Comparison of ENCODE assay signal across 14 cellular contexts in the genomic region with DNA sequence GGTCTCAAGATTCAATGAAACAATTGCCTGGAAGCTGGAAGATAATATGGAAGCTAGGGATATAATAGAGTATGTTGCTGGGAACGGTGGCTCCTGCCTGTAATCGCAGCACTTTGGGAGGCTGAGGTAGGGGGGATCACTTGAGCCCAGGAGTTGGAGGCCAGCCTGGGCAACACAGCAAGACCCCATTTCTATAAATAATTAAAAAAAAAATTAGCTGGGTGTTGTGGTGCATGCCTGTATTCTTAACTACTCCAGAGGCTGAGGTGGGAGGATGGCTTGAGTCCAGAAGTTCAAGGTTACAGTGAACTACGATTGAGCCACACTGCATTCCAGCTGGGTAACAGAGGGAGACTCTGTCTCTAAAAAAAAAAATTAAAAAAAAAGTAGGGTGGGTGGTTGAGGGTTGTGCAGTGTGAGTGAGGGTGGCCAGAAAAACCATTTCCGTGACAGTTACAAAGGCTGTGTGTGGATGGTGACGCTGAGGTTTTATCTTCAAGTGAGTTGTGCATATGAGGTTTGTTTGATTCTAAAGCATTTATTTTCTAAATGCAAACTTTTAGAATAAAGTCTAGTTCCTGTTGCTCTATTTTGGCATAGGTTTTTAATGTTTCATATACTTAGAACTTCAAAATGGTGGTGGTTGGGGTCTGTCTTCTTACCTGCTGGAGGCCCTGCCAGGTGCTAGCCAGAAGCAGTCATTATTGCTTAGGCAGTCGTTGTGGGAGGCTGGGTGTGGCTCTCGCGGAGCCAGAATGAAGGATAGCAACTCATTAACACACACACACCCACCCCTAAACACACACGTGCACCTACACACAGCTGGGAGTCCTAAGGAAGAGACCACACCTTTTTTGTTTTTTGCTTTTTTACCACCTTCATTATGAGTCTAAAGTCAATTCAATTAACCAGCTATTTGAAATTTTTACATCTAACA. TPM values are rescaled to one million over a fixed set of nuclear protein-coding genes. Genes with fewer than 3 reads are reported as not detected.
A peak's percentile ranks its signal among the peaks of the same experiment; 100 is the strongest.
DNase-seq lines count a peak whose midpoint lies in the region; ATAC-seq and TF ChIP-seq lines count a peak whose summit lies in the region.
"Had no signal": no experiment of that assay in that cellular context is flagged by ENCODE, and none has a peak within 500 bp of the region (broad histone marks: within the 10 kb centered on the region; RNA-seq: fewer than 3 reads in every experiment).

No MANE protein-coding gene starts in this region.

- CTCF ChIA-PET in CD8-positive, alpha-beta T cell (lab: Charles Lee), result interaction anchor here (1.0 to 1.9 kb wide), 6 partner anchors 18 to 254 kb away, joined by 3 to 6 read pairs (median 4); no protein-coding TSS in a partner anchor

- no peaks in the 10 kb centered on the region for H3K36me3 ChIP-seq in CD8-positive, alpha-beta T cell (ENCODE audit: insufficient read depth, low read length)
- H3K36me3 ChIP-seq in ovary, result no peaks in the 10 kb centered on the region

- no peaks in the 10 kb centered on the region for H3K27me3 ChIP-seq in CD8-positive, alpha-beta T cell (ENCODE audit: insufficient read depth, low read length)
- H3K27me3 ChIP-seq in foreskin keratinocyte, result no peaks in the 10 kb centered on the region
- no peaks in the 10 kb centered on the region for H3K27me3 ChIP-seq in ovary

- peak overlapping the region; percentile 29 for H3K27ac ChIP-seq in CD8-positive, alpha-beta T cell (ENCODE audit: low read depth, low read length)
- H3K27ac ChIP-seq in foreskin keratinocyte (peak overlapping the region; percentile 95), ovary (no peak overlapping the region)
- H3K27ac ChIP-seq: HL-60 had no signal

- peaks cover 25% of the 10 kb centered on the region for H3K4me1 ChIP-seq in CD8-positive, alpha-beta T cell (ENCODE audit: insufficient read depth, low read length)
- H3K4me1 ChIP-seq in foreskin keratinocyte (peaks cover 47% of the 10 kb centered on the region), ovary (ENCODE audit: insufficient read depth) (peaks cover 11% of the 10 kb centered on the region)

- no peaks in the 10 kb centered on the region for H3K36me3 Mint-ChIP-seq in CD8-positive, alpha-beta T cell
- H3K36me3 Mint-ChIP-seq: activated CD4-positive, alpha-beta memory T cell treated with anti-CD3 and anti-CD28 coated beads for 36 hours had no signal

- peak overlapping the region; percentile 88 for H3K27ac Mint-ChIP-seq in CD8-positive, alpha-beta T cell
- H3K27ac Mint-ChIP-seq: activated CD4-positive, alpha-beta memory T cell treated with anti-CD3 and anti-CD28 coated beads for 36 hours had no signal

- peaks cover 41% of the 10 kb centered on the region for H3K4me1 Mint-ChIP-seq in CD8-positive, alpha-beta T cell (ENCODE audit: low read depth)

- TF ChIP-seq CTCF in CD8-positive, alpha-beta T cell (IDR thresholded peaks at IDR 0.05), result no peak
- no peak for TF ChIP-seq CTCF in foreskin keratinocyte (conservative IDR thresholded peaks at IDR 0.05)
- no peak for TF ChIP-seq CTCF in ovary (IDR thresholded peaks at IDR 0.05)

- peak overlapping the region; percentile 5 for H3K4me3 ChIP-seq in CD8-positive, alpha-beta T cell (ENCODE audit: low read depth, low read length)
- no peak overlapping the region for H3K4me3 ChIP-seq in ovary

- TF ChIP-seq POLR2A in ovary (IDR thresholded peaks at IDR 0.05), result no peak

- no peaks in the 10 kb centered on the region for H3K9me3 ChIP-seq in CD8-positive, alpha-beta T cell (ENCODE audit: low read length)
- H3K9me3 ChIP-seq in ovary, result no peaks in the 10 kb centered on the region

- DNase-seq in CD8-positive, alpha-beta T cell, result peak in 2 of 7 experiments; percentile 29 to 60
- DNase-seq in NCI-H69 (lab: John Stamatoyannopoulos, UW) (peak; percentile 1), foreskin keratinocyte (no peak), ovary (peak in 3 of 5 donors; percentile 49 to 66 (median 65)), hippocampal formation (lab: John Stamatoyannopoulos, UW) (no peak), AG08395 (ENCODE audit: low spot score) (no peak)
- DNase-seq: activated CD4-positive, alpha-beta memory T cell treated with anti-CD3 and anti-CD28 coated beads for 36 hours; activated effector memory CD4-positive, alpha-beta T cell treated with anti-CD3 and anti-CD28 coated beads, Interleukin-2, amount 50 U/mL, for 16 hours; hypothalamus; KG1; NCI-H1105 had no signal

- 31 to 39% (median 32%) methylated on average over 9 of the region's 9 CpGs for WGBS in ovary, 3 donors

- TF ChIP-seq EP300 in ovary (IDR thresholded peaks at IDR 0.05), result no peak

- H3K9me3 Mint-ChIP-seq in CD8-positive, alpha-beta T cell, result no peaks in the 10 kb centered on the region
- H3K9me3 Mint-ChIP-seq: activated CD4-positive, alpha-beta memory T cell treated with anti-CD3 and anti-CD28 coated beads for 36 hours had no signal

- peaks cover 2% of the 10 kb centered on the region for H3K27me3 Mint-ChIP-seq in CD8-positive, alpha-beta T cell (ENCODE audit: low read depth)

- POLR2A ChIA-PET in CD8-positive, alpha-beta T cell (lab: Charles Lee), result interaction anchor here (0.6 kb wide), 1 partner anchor 24 kb away, joined by 3 read pairs; no protein-coding TSS in a partner anchor

- H3K4me3 Mint-ChIP-seq in CD8-positive, alpha-beta T cell, result peak overlapping the region; percentile 48
- H3K4me3 Mint-ChIP-seq: activated CD4-positive, alpha-beta memory T cell treated with anti-CD3 and anti-CD28 coated beads for 36 hours had no signal

- peak; percentile 83 for ATAC-seq in CD8-positive, alpha-beta T cell
- ATAC-seq in foreskin keratinocyte (no peak), HG03196 (IDR thresholded peaks at IDR 0.05; ENCODE audit: unreplicated experiment) (no peak)

- intact Hi-C loops in CD8-positive, alpha-beta T cell (cut with DNase I, micrococcal nuclease), result no loop called here
- intact Hi-C loops in ovary (cut with DNase I), result loop anchor here in 1 of 4 donors (10.0 kb wide), 1 partner anchor 112 kb away; no protein-coding TSS in a partner anchor

RNA-seq across cellular contexts. Expression of gene IL1R2, which starts 4.7 kb away (rescaled TPM):
- total RNA-seq in CD8-positive, alpha-beta T cell, result not detected
- 37.9 and 40.7 TPM in 2 replicates for total RNA-seq in foreskin keratinocyte
- 36.6 and 44.6 TPM in 2 replicates for polyA plus RNA-seq in foreskin keratinocyte
- 1 to 10 TPM in 4 of 7 donors, under 1 TPM in 3; 0.15 to 8.7 (median 3.2) TPM for total RNA-seq in ovary
- 1 to 10 TPM; 1.1 TPM for polyA plus RNA-seq in ovary
- polyA plus RNA-seq: BJ had no signal

Comparison
In these comparisons a context has a peak if more than half of its experiments do, and no peak if none do; other contexts are left out.
1. DNase-seq: peak in NCI-H69 (single experiment) and ovary (3 of 5); none in foreskin keratinocyte (0 of 2), hippocampal formation (0 of 2) and AG08395 (single experiment).
2. H3K27ac ChIP-seq: peak in CD8-positive, alpha-beta T cell (single experiment) and foreskin keratinocyte (single experiment); none in ovary (0 of 2).